Comparison of ENCODE assay signal across 19 cellular contexts in the genomic region with DNA sequence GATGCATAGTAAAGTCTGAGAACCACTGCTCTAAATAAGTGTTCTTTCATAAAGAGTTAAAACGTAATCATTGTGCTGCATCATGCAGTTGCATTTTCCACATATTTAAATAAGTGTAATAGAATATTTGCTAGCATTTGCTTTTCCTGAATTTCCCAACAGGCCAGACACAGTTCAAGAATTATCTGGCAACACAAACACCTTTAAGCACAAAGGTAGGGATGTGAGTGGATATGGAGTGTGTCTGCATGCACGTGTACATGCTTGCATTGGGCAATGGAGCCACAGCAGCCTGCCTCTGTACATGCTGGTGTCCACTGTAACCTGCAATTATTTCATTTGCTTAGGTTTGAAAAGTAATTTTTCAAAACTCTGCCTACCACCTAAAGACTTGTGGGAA.
"Had no signal": no experiment of that assay in that cellular context is flagged by ENCODE, and none has a peak within 500 bp of the region (broad histone marks: within the 10 kb centered on the region; RNA-seq: fewer than 3 reads in every experiment).

No MANE protein-coding gene starts in this region.

- H3K9ac ChIP-seq: SK-N-SH had no signal

- H3K4me2 ChIP-seq: SK-N-SH had no signal

- H3K9me3 ChIP-seq: SK-N-SH had no signal

- DNase-seq: KBM-7, MV-4-11, NCI-H1048, NCI-H1105, NCI-H1417, NCI-H1436 treated with DMSO at 0.1 percent for 48 hours, NCI-H1694, NCI-H187 treated with DMSO at 0.1 percent for 48 hours, NCI-H2029 treated with DMSO at 0.1 percent for 48 hours, NCI-H2171 treated with DMSO at 0.1 percent for 48 hours, NCI-H524, NCI-H526 treated with DMSO at 0.1 percent for 48 hours, NCI-H774, PC-3, SHP77, SK-N-SH had no signal

- H3K9me2 ChIP-seq: SK-N-SH had no signal

- ATAC-seq: Panc1, PC-3 had no signal

- H3K27ac ChIP-seq: HL-60, RWPE1 had no signal
